In the genomic region with DNA sequence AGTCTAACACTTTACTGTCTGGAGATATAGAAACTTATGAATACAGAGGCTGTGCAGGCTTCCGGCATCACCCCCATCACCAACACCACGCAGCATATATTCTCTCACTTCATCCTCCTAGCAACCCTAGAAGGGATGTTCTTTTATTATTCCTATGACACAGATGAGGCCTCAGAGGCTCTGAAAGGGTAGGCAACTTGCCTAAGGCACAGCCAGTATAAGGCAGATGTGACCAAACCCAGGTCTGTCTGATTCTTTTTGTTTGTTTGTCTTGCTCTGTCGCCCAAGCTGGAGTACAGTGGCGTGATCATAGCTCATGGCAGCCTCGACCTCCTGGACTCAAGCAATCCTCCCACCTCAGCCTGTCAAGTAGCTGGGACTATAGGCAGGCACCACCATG, we compare ENCODE assay signal across 19 cellular contexts. TPM values are rescaled to one million over a fixed set of nuclear protein-coding genes. Genes with fewer than 3 reads are reported as not detected.
A peak's percentile ranks its signal among the peaks of the same experiment; 100 is the strongest.
DNase-seq lines count a peak whose midpoint lies in the region; ATAC-seq and TF ChIP-seq lines count a peak whose summit lies in the region.
"Had no signal": no experiment of that assay in that cellular context is flagged by ENCODE, and none has a peak within 500 bp of the region (broad histone marks: within the 10 kb centered on the region; RNA-seq: fewer than 3 reads in every experiment).

No MANE protein-coding gene starts in this region.

- no peak overlapping the region for H3K4me3 Mint-ChIP-seq in activated T-helper 17 cell treated with anti-CD3 and anti-CD28 coated beads, Interleukin-2, amount 50 U/mL, for 72 hours
- H3K4me3 Mint-ChIP-seq: activated B cell treated with CpG ODN at 0.5 μM for 24 hours; activated CD8-positive, alpha-beta T cell treated with anti-CD3 and anti-CD28 coated beads, Interleukin-2, amount 10 ng/mL, durations not matched to agents 7 days and 5 days; activated naive CD4-positive, alpha-beta T cell treated with anti-CD3 and anti-CD28 coated beads, Interleukin-2, amount 10 ng/mL, durations not matched to agents 7 days and 5 days; activated T-cell treated with anti-CD3 and anti-CD28 coated beads, Interleukin-2, amount 50 U/mL, for 24 hours; CD4-positive, CD25-positive, alpha-beta regulatory T cell had no signal

- BruUV-seq in PC-9 (replicated peaks; lab: Mats Ljungman, UMichigan), result no TSS peak

- CTCF ChIA-PET in PC-9 (lab: Charles Lee), result no interaction called here

- peaks cover 35% of the 10 kb centered on the region for H3F3A ChIP-seq in PC-9 (ENCODE audit: insufficient read depth, low read depth)

- H3K4me2 ChIP-seq in osteoblast (ENCODE audit: insufficient read depth, low read length), result no peak overlapping the region
- no peak overlapping the region for H3K4me2 ChIP-seq in PC-9

- no peak for ATAC-seq in activated T-helper 17 cell treated with anti-CD3 and anti-CD28 coated beads, Interleukin-2, amount 50 U/mL, for 72 hours (replicated peaks)
- no peak for ATAC-seq in GM18517 (IDR thresholded peaks at IDR 0.05; ENCODE audit: unreplicated experiment)
- ATAC-seq: activated CD8-positive, alpha-beta T cell treated with anti-CD3 and anti-CD28 coated beads, Interleukin-2, amount 10 ng/mL, durations not matched to agents 7 days and 5 days; psoas muscle had no signal

- H3K9me3 ChIP-seq in osteoblast (ENCODE audit: low read depth, low read length) (no peaks in the 10 kb centered on the region), PC-9 (ENCODE audit: insufficient read depth, low read depth) (no peaks in the 10 kb centered on the region)
- H3K9me3 ChIP-seq: psoas muscle had no signal

- POLR2A ChIA-PET in PC-9 (lab: Charles Lee; ENCODE audit: unreplicated experiment), result interaction anchor here (0.7 kb wide), 1 partner anchor 434 kb away, joined by 4 read pairs; no protein-coding TSS in a partner anchor

- H3K4me1 Mint-ChIP-seq in activated T-helper 17 cell treated with anti-CD3 and anti-CD28 coated beads, Interleukin-2, amount 50 U/mL, for 72 hours, result no peaks in the 10 kb centered on the region
- H3K4me1 Mint-ChIP-seq: activated B cell treated with CpG ODN at 0.5 μM for 24 hours; activated naive CD4-positive, alpha-beta T cell treated with anti-CD3 and anti-CD28 coated beads, Interleukin-2, amount 10 ng/mL, durations not matched to agents 7 days and 5 days had no signal

- H3K4me3 ChIP-seq in H7 (ENCODE audit: insufficient read depth, low read depth, low read length), result no peak overlapping the region
- no peak overlapping the region for H3K4me3 ChIP-seq in foreskin fibroblast (ENCODE audit: low read depth in 1 of 2, low read length in 2 of 2)
- H3K4me3 ChIP-seq in osteoblast (ENCODE audit: insufficient read depth, low read length), result no peak overlapping the region
- no peak overlapping the region for H3K4me3 ChIP-seq in PC-9
- H3K4me3 ChIP-seq: psoas muscle had no signal

- H3K79me2 ChIP-seq in osteoblast (ENCODE audit: insufficient read depth, low read length) (peaks cover 24% of the 10 kb centered on the region), PC-9 (ENCODE audit: low read depth) (peaks cover 7% of the 10 kb centered on the region; the same call in 1 of the 2 replicates)

- peak overlapping the region; percentile 13 for H3K27ac Mint-ChIP-seq in activated T-helper 17 cell treated with anti-CD3 and anti-CD28 coated beads, Interleukin-2, amount 50 U/mL, for 72 hours
- H3K27ac Mint-ChIP-seq: activated B cell treated with CpG ODN at 0.5 μM for 24 hours; activated CD8-positive, alpha-beta T cell treated with anti-CD3 and anti-CD28 coated beads, Interleukin-2, amount 10 ng/mL, durations not matched to agents 7 days and 5 days; activated naive CD4-positive, alpha-beta T cell treated with anti-CD3 and anti-CD28 coated beads, Interleukin-2, amount 10 ng/mL, durations not matched to agents 7 days and 5 days; activated T-cell treated with anti-CD3 and anti-CD28 coated beads, Interleukin-2, amount 50 U/mL, for 24 hours had no signal

- intact Hi-C loops in PC-9 (cut with micrococcal nuclease; ENCODE audit: unreplicated experiment), result no loop called here

- H2AFZ ChIP-seq in osteoblast (ENCODE audit: low read length) (no peak overlapping the region), PC-9 (no peak overlapping the region)

- H3K27ac ChIP-seq in osteoblast (ENCODE audit: low read depth, low read length), result peak overlapping the region; percentile 9
- no peak overlapping the region for H3K27ac ChIP-seq in PC-9
- H3K27ac ChIP-seq: psoas muscle had no signal

- H4K20me1 ChIP-seq in osteoblast (ENCODE audit: insufficient read depth, low read length) (no peaks in the 10 kb centered on the region), PC-9 (ENCODE audit: insufficient read depth) (no peaks in the 10 kb centered on the region)

- no peaks in the 10 kb centered on the region for H3K9me2 ChIP-seq in PC-9 (ENCODE audit: insufficient read depth)

- peaks cover 2% of the 10 kb centered on the region; the same call in 1 of the 2 replicates for H3K36me3 ChIP-seq in H7 (replicated peaks; ENCODE audit: control insufficient read depth, insufficient read depth, low read length)
- H3K36me3 ChIP-seq in osteoblast (ENCODE audit: insufficient read depth, low read length), result peaks cover 84% of the 10 kb centered on the region
- H3K36me3 ChIP-seq in PC-9 (ENCODE audit: low read depth), result peaks cover 23% of the 10 kb centered on the region; the same call in 1 of the 2 replicates

- DNase-seq in H7 (peak; percentile 15), foreskin fibroblast (peak; percentile 53 to 75), osteoblast (ENCODE audit: insufficient read length, low spot score, missing footprints) (peak; percentile 91), NCI-H1105 (lab: John Stamatoyannopoulos, UW) (no peak), NCI-H226 (no peak), PC-9 (no peak)
- DNase-seq: activated B cell treated with CpG ODN at 0.5 μM for 24 hours; activated CD8-positive, alpha-beta T cell treated with anti-CD3 and anti-CD28 coated beads, Interleukin-2, amount 10 ng/mL, durations not matched to agents 7 days and 5 days; HCEC 1CT; KBM-7; NCI-H2107; NCI-H748 treated with DMSO at 0.1 percent for 48 hours; T-helper 2 cell had no signal

- H3K27me3 ChIP-seq in H7 (ENCODE audit: control insufficient read depth, insufficient read depth, low read length), result no peaks in the 10 kb centered on the region
- H3K27me3 ChIP-seq in osteoblast (ENCODE audit: insufficient read depth, low read length), result no peaks in the 10 kb centered on the region
- no peaks in the 10 kb centered on the region for H3K27me3 ChIP-seq in PC-9 (ENCODE audit: insufficient read depth, low read depth)

- peaks cover 7% of the 10 kb centered on the region for H3K4me1 ChIP-seq in osteoblast (ENCODE audit: insufficient read depth, low read length)
- H3K4me1 ChIP-seq in PC-9 (replicated peaks; ENCODE audit: insufficient read depth), result peaks cover 35% of the 10 kb centered on the region
- H3K4me1 ChIP-seq: psoas muscle had no signal

- no peaks in the 10 kb centered on the region for H3K9me3 Mint-ChIP-seq in activated T-helper 17 cell treated with anti-CD3 and anti-CD28 coated beads, Interleukin-2, amount 50 U/mL, for 72 hours
- H3K9me3 Mint-ChIP-seq: activated B cell treated with CpG ODN at 0.5 μM for 24 hours; activated naive CD4-positive, alpha-beta T cell treated with anti-CD3 and anti-CD28 coated beads, Interleukin-2, amount 10 ng/mL, durations not matched to agents 7 days and 5 days; activated T-cell treated with anti-CD3 and anti-CD28 coated beads, Interleukin-2, amount 50 U/mL, for 24 hours; CD4-positive, CD25-positive, alpha-beta regulatory T cell had no signal

- H3K27me3 Mint-ChIP-seq in activated T-helper 17 cell treated with anti-CD3 and anti-CD28 coated beads, Interleukin-2, amount 50 U/mL, for 72 hours, result no peaks in the 10 kb centered on the region
- H3K27me3 Mint-ChIP-seq: activated B cell treated with CpG ODN at 0.5 μM for 24 hours; activated naive CD4-positive, alpha-beta T cell treated with anti-CD3 and anti-CD28 coated beads, Interleukin-2, amount 10 ng/mL, durations not matched to agents 7 days and 5 days; activated T-cell treated with anti-CD3 and anti-CD28 coated beads, Interleukin-2, amount 50 U/mL, for 24 hours; CD4-positive, CD25-positive, alpha-beta regulatory T cell had no signal

- peaks cover 17% of the 10 kb centered on the region for H3K36me3 Mint-ChIP-seq in activated T-helper 17 cell treated with anti-CD3 and anti-CD28 coated beads, Interleukin-2, amount 50 U/mL, for 72 hours (ENCODE audit: low read depth)

- no peak for TF ChIP-seq CTCF in foreskin fibroblast (IDR thresholded peaks at IDR 0.05; ENCODE audit: low read depth, low read length)
- no peak for TF ChIP-seq CTCF in osteoblast (IDR thresholded peaks at IDR 0.05; ENCODE audit: extremely low read depth, low read depth, low read length)
- TF ChIP-seq CTCF in PC-9 (conservative IDR thresholded peaks at IDR 0.05), result no peak

RNA-seq across cellular contexts. Expression of a gene that starts 22.8 kb away (rescaled TPM):
- 30.5 and 32.1 TPM in 2 replicates for total RNA-seq in H7 (2014; rRNA removed; shearing (Covaris generic))
- total RNA-seq in activated T-helper 17 cell treated with anti-CD3 and anti-CD28 coated beads, Interleukin-2, amount 50 U/mL, for 72 hours, result 10 to 100 TPM in 1 of 2 donors, 1 to 10 TPM in 1; 9.9 to 18.2 TPM
- total RNA-seq in osteoblast, result 0.29 and 0.72 TPM in 2 replicates
- 19.5 and 19.8 TPM in 2 replicates for total RNA-seq in PC-9 (2021)

RNA-seq across cellular contexts. Expression of a gene that starts 40.2 kb away (rescaled TPM):
- 4.2 and 4.5 TPM in 2 replicates for total RNA-seq in H7 (2014; rRNA removed; shearing (Covaris generic))
- total RNA-seq in activated T-helper 17 cell treated with anti-CD3 and anti-CD28 coated beads, Interleukin-2, amount 50 U/mL, for 72 hours, result 1 to 10 TPM; 5.6 to 6.4 TPM
- 114 and 128 TPM in 2 replicates for total RNA-seq in osteoblast
- total RNA-seq in PC-9 (2021), result 42.9 and 44.7 TPM in 2 replicates

Comparison
In these comparisons a context has a peak if more than half of its experiments do, and no peak if none do; other contexts are left out.
1. DNase-seq: peak in H7 (single experiment), foreskin fibroblast (2 of 2) and osteoblast (single experiment); none in NCI-H1105 (single experiment), NCI-H226 (single experiment) and PC-9 (0 of 2).